Comparison of ENCODE assay signal across 29 cellular contexts in the genomic region with DNA sequence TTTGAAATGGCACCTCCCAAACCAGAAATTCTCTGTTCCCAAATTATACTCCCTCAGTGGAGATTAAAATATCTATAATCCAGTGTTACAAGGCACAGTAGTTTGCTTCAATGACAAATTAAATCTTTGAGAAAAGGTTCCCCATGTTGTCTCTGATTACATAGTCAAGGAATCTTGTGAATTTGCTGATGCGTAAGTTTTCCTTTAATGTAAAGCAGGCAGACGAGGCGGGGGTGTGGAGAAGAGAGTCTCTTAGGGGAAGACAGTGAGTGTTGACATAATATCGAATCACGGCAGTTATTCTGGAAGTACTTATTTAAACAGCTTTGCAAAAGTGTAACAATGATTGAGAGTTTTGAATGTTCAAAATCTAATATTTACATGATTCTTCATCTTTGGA.
"Had no signal": no experiment of that assay in that cellular context is flagged by ENCODE, and none has a peak within 500 bp of the region (broad histone marks: within the 10 kb centered on the region; RNA-seq: fewer than 3 reads in every experiment).

No MANE protein-coding gene starts in this region.

- H3K9me3 Mint-ChIP-seq: neural crest cell; stimulated activated naive CD8-positive, alpha-beta T cell treated with anti-CD3 and anti-CD28 coated beads, Interleukin-15, Interleukin-2, amounts not matched to agents 100 ng/mL and 50 ng/mL, for 24 hours; T-helper 1 cell treated with Interleukin-12 subunit alpha and Interleukin-12 subunit beta and Interleukin-4 antibody, amounts not matched to agents 30 μg/mL and 1 μg/mL, for 36 hours had no signal

- H3K4me3 ChIP-seq: cardiac muscle cell, gastrocnemius medialis, thoracic aorta, uterus had no signal

- H3K4me1 Mint-ChIP-seq: activated naive CD4-positive, alpha-beta T cell treated with anti-CD3 and anti-CD28 coated beads, Interleukin-2, amount 50 U/mL, for 24 hours; activated naive CD8-positive, alpha-beta T cell treated with anti-CD3 and anti-CD28 coated beads, Interleukin-2, amount 50 U/mL, for 24 hours; activated T-helper 17 cell treated with anti-CD3 and anti-CD28 coated beads, Interleukin-2, amount 50 U/mL, for 72 hours; naive thymus-derived CD4-positive, alpha-beta T cell had no signal

- DNase-seq: activated CD4-positive, alpha-beta T cell treated with anti-CD3 and anti-CD28 coated beads for 48 hours; activated CD4-positive, alpha-beta T cell treated with anti-CD3 and anti-CD28 coated beads, Interleukin-2, amount 50 U/mL, for 48 hours; activated CD8-positive, alpha-beta memory T cell treated with anti-CD3 and anti-CD28 coated beads for 24 hours; activated gamma-delta T cell treated with Interleukin-2 at 50 U/mL for 16 hours; activated naive CD8-positive, alpha-beta T cell treated with anti-CD3 and anti-CD28 coated beads, Interleukin-2, amount 50 U/mL, for 24 hours; cortex of kidney; effector memory CD8-positive, alpha-beta T cell; erythroblast; gastrocnemius medialis; glutamatergic neuron; left ventricle myocardium superior; midbrain; naive thymus-derived CD4-positive, alpha-beta T cell; occipital lobe; right cardiac atrium; stimulated activated CD4-positive, alpha-beta T cell treated with anti-CD3 and anti-CD28 coated beads, Interleukin-12 subunit alpha, Interleukin-12 subunit beta, amount 100 ng/mL, for 4 hours; stimulated activated CD4-positive, alpha-beta T cell treated with anti-CD3 and anti-CD28 coated beads, Interleukin-4, amount 100 ng/mL, for 1 hour; T-helper 9 cell; trophoblast cell; uterus; WERI-Rb-1 had no signal

- H3K27ac Mint-ChIP-seq: activated naive CD4-positive, alpha-beta T cell treated with anti-CD3 and anti-CD28 coated beads, Interleukin-2, amount 50 U/mL, for 24 hours; activated naive CD8-positive, alpha-beta T cell treated with anti-CD3 and anti-CD28 coated beads, Interleukin-2, amount 50 U/mL, for 24 hours; activated T-helper 17 cell treated with anti-CD3 and anti-CD28 coated beads, Interleukin-2, amount 50 U/mL, for 72 hours; effector memory CD8-positive, alpha-beta T cell; naive thymus-derived CD4-positive, alpha-beta T cell; stimulated activated naive CD8-positive, alpha-beta T cell treated with anti-CD3 and anti-CD28 coated beads, Interleukin-15, Interleukin-2, amounts not matched to agents 100 ng/mL and 50 ng/mL, for 24 hours; T-helper 1 cell treated with Interleukin-12 subunit alpha and Interleukin-12 subunit beta and Interleukin-4 antibody, amounts not matched to agents 30 μg/mL and 1 μg/mL, for 36 hours had no signal

- H3K4me3 Mint-ChIP-seq: activated naive CD4-positive, alpha-beta T cell treated with anti-CD3 and anti-CD28 coated beads, Interleukin-2, amount 50 U/mL, for 24 hours; activated naive CD8-positive, alpha-beta T cell treated with anti-CD3 and anti-CD28 coated beads, Interleukin-2, amount 50 U/mL, for 24 hours; activated T-helper 17 cell treated with anti-CD3 and anti-CD28 coated beads, Interleukin-2, amount 50 U/mL, for 72 hours; effector memory CD8-positive, alpha-beta T cell; naive thymus-derived CD4-positive, alpha-beta T cell; neural crest cell; stimulated activated naive CD8-positive, alpha-beta T cell treated with anti-CD3 and anti-CD28 coated beads, Interleukin-15, Interleukin-2, amounts not matched to agents 100 ng/mL and 50 ng/mL, for 24 hours; T-helper 1 cell treated with Interleukin-12 subunit alpha and Interleukin-12 subunit beta and Interleukin-4 antibody, amounts not matched to agents 30 μg/mL and 1 μg/mL, for 36 hours had no signal

- H3K27me3 Mint-ChIP-seq: activated naive CD4-positive, alpha-beta T cell treated with anti-CD3 and anti-CD28 coated beads, Interleukin-2, amount 50 U/mL, for 24 hours; activated naive CD8-positive, alpha-beta T cell treated with anti-CD3 and anti-CD28 coated beads, Interleukin-2, amount 50 U/mL, for 24 hours; activated T-helper 17 cell treated with anti-CD3 and anti-CD28 coated beads, Interleukin-2, amount 50 U/mL, for 72 hours; effector memory CD8-positive, alpha-beta T cell; naive thymus-derived CD4-positive, alpha-beta T cell; stimulated activated naive CD8-positive, alpha-beta T cell treated with anti-CD3 and anti-CD28 coated beads, Interleukin-15, Interleukin-2, amounts not matched to agents 100 ng/mL and 50 ng/mL, for 24 hours had no signal

- H3K36me3 Mint-ChIP-seq: activated naive CD4-positive, alpha-beta T cell treated with anti-CD3 and anti-CD28 coated beads, Interleukin-2, amount 50 U/mL, for 24 hours; naive thymus-derived CD4-positive, alpha-beta T cell had no signal

- ATAC-seq: activated CD4-positive, CD25-positive, alpha-beta regulatory T cell treated with anti-CD3 and anti-CD28 coated beads, Interleukin-2, amount 50 U/mL, for 24 hours; activated naive CD8-positive, alpha-beta T cell treated with anti-CD3 and anti-CD28 coated beads, Interleukin-2, amount 50 U/mL, for 24 hours; activated T-helper 17 cell treated with anti-CD3 and anti-CD28 coated beads, Interleukin-2, amount 50 U/mL, for 72 hours; effector memory CD8-positive, alpha-beta T cell; gastrocnemius medialis; left ventricle myocardium superior; naive thymus-derived CD4-positive, alpha-beta T cell; right cardiac atrium had no signal
